ENCODE assay signal across 3 cellular contexts in the genomic region with DNA sequence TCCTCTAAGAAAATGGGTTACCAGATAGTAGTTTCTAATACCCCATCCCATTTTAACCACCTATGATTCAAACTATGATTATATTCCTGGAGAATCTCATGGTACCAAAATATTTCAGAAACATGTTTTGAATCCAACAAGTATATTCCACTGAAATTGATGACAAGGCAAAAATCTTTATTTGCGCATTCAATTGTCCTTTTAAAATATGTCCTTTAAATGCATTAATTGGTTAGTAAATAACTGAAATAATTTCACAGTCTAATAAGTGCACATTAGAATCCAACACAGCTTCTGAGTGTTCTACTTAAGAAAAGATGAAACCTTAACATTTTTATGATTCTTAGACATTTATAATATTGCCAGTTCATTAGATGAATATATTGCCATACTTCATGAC.
A peak's percentile ranks its signal among the peaks of the same experiment; 100 is the strongest.
TF ChIP-seq lines count a peak whose summit lies in the region.

No MANE protein-coding gene starts in this region.

TF ChIP-seq in A549, 52 proteins besides CTCF, POLR2A, EP300 and RAD21:
- TF ChIP-seq, protein P1, sequence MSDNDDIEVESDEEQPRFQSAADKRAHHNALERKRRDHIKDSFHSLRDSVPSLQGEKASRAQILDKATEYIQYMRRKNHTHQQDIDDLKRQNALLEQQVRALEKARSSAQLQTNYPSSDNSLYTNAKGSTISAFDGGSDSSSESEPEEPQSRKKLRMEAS (IDR thresholded peaks at IDR 0.05): no peak
- peak; percentile 91 for TF ChIP-seq MAFK (IDR thresholded peaks at IDR 0.05; ENCODE audit: partially characterized antibody)
- TF ChIP-seq ESRRA (IDR thresholded peaks at IDR 0.05; ENCODE audit: borderline replicate concordance, low read length): no peak
- TF ChIP-seq RFX5 (IDR thresholded peaks at IDR 0.05): no peak
- TF ChIP-seq, protein P2, sequence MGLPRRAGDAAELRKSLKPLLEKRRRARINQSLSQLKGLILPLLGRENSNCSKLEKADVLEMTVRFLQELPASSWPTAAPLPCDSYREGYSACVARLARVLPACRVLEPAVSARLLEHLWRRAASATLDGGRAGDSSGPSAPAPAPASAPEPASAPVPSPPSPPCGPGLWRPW (IDR thresholded peaks at IDR 0.05): no peak
- TF ChIP-seq CBX2 (IDR thresholded peaks at IDR 0.05; ENCODE audit: borderline replicate concordance, low read depth): no peak
- no peak for TF ChIP-seq BHLHE40 (IDR thresholded peaks at IDR 0.05; ENCODE audit: low read depth, low read length)

TF ChIP-seq in IMR-90, 13 proteins besides CTCF, POLR2A, EP300 and RAD21:
- TF ChIP-seq CHD1 (IDR thresholded peaks at IDR 0.05; ENCODE audit: low read depth, low read length) (no peak), SMC3 (IDR thresholded peaks at IDR 0.05; ENCODE audit: low read depth, low read length) (no peak), MAZ (IDR thresholded peaks at IDR 0.05; ENCODE audit: borderline replicate concordance, low read depth, low read length) (no peak), RFX5 (IDR thresholded peaks at IDR 0.05; ENCODE audit: low read depth, low read length) (no peak), MAFK (IDR thresholded peaks at IDR 0.05; ENCODE audit: low read depth, low read length) (peak; percentile 95), RCOR1 (IDR thresholded peaks at IDR 0.05; ENCODE audit: insufficient replicate concordance, low read length) (no peak), NFE2L2 (IDR thresholded peaks at IDR 0.05; ENCODE audit: low read depth, low read length) (no peak)
TF ChIP-seq in IMR-90: peak in this region for 1.

TF ChIP-seq in H1, 55 proteins besides CTCF, POLR2A, EP300 and RAD21:
- TF ChIP-seq CEBPB (IDR thresholded peaks at IDR 0.05; ENCODE audit: low read depth, low read length): no peak
- no peak for TF ChIP-seq CHD2 (IDR thresholded peaks at IDR 0.05; ENCODE audit: low read length)
- TF ChIP-seq, protein P3, sequence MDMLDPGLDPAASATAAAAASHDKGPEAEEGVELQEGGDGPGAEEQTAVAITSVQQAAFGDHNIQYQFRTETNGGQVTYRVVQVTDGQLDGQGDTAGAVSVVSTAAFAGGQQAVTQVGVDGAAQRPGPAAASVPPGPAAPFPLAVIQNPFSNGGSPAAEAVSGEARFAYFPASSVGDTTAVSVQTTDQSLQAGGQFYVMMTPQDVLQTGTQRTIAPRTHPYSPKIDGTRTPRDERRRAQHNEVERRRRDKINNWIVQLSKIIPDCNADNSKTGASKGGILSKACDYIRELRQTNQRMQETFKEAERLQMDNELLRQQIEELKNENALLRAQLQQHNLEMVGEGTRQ (IDR thresholded peaks at IDR 0.05; ENCODE audit: low read length): no peak
- peak; percentile 67; the same call in 1 of the 2 replicates for TF ChIP-seq MAFK (IDR thresholded peaks at IDR 0.05; ENCODE audit: low read depth, low read length)
- TF ChIP-seq EGR1 (IDR thresholded peaks at IDR 0.05; ENCODE audit: borderline replicate concordance, low read depth, low read length): no peak
- TF ChIP-seq HDAC2 (IDR thresholded peaks at IDR 0.05; ENCODE audit: borderline replicate concordance in 1 of 2, low read depth in 2 of 2, low read length in 2 of 2): no peak
- TF ChIP-seq TEAD4 (IDR thresholded peaks at IDR 0.05; ENCODE audit: low read depth, low read length): no peak
- TF ChIP-seq, protein P4, sequence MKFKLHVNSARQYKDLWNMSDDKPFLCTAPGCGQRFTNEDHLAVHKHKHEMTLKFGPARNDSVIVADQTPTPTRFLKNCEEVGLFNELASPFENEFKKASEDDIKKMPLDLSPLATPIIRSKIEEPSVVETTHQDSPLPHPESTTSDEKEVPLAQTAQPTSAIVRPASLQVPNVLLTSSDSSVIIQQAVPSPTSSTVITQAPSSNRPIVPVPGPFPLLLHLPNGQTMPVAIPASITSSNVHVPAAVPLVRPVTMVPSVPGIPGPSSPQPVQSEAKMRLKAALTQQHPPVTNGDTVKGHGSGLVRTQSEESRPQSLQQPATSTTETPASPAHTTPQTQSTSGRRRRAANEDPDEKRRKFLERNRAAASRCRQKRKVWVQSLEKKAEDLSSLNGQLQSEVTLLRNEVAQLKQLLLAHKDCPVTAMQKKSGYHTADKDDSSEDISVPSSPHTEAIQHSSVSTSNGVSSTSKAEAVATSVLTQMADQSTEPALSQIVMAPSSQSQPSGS (IDR thresholded peaks at IDR 0.05; ENCODE audit: low read length): no peak
